Comparison of ENCODE assay signal across 8 cellular contexts in the genomic region with DNA sequence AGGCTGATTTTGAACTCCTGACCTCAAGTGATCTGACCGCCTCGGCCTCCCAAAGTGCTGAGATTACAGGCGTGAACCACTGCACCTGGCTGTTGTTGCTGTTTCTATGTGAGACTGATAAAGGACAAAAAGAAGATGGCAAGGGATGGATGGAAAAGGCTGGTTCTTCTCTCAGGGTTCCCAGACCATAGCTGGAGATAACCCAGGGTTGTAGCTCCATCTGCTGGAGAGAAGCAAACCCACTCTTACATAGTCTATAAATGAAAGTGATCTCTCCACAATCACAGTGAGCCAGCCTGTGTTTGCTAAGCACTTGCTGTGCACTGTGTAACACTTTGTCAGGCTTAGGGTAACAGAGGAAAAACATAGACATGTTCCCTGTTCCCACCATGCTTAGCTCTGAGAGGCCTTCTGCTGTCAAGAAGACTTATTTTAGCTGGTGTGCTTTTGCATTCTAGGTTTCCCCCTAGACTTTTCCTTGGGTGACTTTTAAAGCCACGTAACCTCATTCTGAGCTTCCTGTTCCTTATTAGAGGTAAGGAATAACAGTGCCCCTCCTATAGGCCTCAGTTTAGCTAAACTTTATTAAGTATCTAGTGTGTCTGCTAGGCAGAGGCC. TPM values are rescaled to one million over a fixed set of nuclear protein-coding genes. Genes with fewer than 3 reads are reported as not detected.
DNase-seq lines count a peak whose midpoint lies in the region; ATAC-seq, FAIRE-seq and TF ChIP-seq lines count a peak whose summit lies in the region.

No MANE protein-coding gene starts in this region.

- H3K4me3 ChIP-seq in Karpas-422 (ENCODE audit: low read length) = no peak overlapping the region
- no peak overlapping the region for H3K4me3 ChIP-seq in parathyroid adenoma (ENCODE audit: low read depth, low read length)

- FAIRE-seq in G401.6 (lab: Jason Lieb, UNC) = peak; percentile 70

- no peaks in the 10 kb centered on the region for H3K27me3 ChIP-seq in Karpas-422 (ENCODE audit: low read length)
- H3K27me3 ChIP-seq in parathyroid adenoma (ENCODE audit: control insufficient read depth, insufficient read depth, low read length) = no peaks in the 10 kb centered on the region

- peaks cover 51% of the 10 kb centered on the region; the same call in 1 of the 2 replicates for H4K20me1 ChIP-seq in Karpas-422 (ENCODE audit: insufficient read depth, low read depth, low read length)

- peak; percentile 85 for ATAC-seq in GM21786 (IDR thresholded peaks at IDR 0.05; ENCODE audit: unreplicated experiment)
- no peak for ATAC-seq in HG03097 (IDR thresholded peaks at IDR 0.05; ENCODE audit: low FRiP score, unreplicated experiment)

- H2AFZ ChIP-seq in Karpas-422 (ENCODE audit: low read length) = no peak overlapping the region
- H2AFZ ChIP-seq in parathyroid adenoma = no peak overlapping the region

- H3K36me3 ChIP-seq in Karpas-422 (ENCODE audit: insufficient read depth, low read length) (no peaks in the 10 kb centered on the region), parathyroid adenoma (ENCODE audit: control insufficient read depth, insufficient read depth, low read length) (no peaks in the 10 kb centered on the region)

- H3K27ac ChIP-seq in Karpas-422 (ENCODE audit: low read length) (no peak overlapping the region), parathyroid adenoma (no peak overlapping the region)

- H3K4me2 ChIP-seq in Karpas-422 (ENCODE audit: low read depth, low read length, poor library complexity, severe bottlenecking) (no peak overlapping the region), parathyroid adenoma (ENCODE audit: low read length) (no peak overlapping the region)

- H3K9me2 ChIP-seq in Karpas-422 (replicated peaks; ENCODE audit: insufficient read depth, low read length) = no peaks in the 10 kb centered on the region

- peak; percentile 73 for TF ChIP-seq CTCF in parathyroid adenoma (IDR thresholded peaks at IDR 0.05)

- H3K79me2 ChIP-seq in Karpas-422 (ENCODE audit: low read length) (no peaks in the 10 kb centered on the region), parathyroid adenoma (peaks cover 25% of the 10 kb centered on the region)

- DNase-seq in Karpas-422 (peak; percentile 88), RPMI7951 (ENCODE audit: low read depth) (peak; percentile 83), globus pallidus (ENCODE audit: low spot score) (peak; percentile 79)
- peak; percentile 22 for DNase-seq in activated gamma-delta T cell treated with anti-CD3 and anti-CD28 coated beads, Interleukin-2, amount 50 U/mL, for 16 hours (ENCODE audit: low read depth)

- H3K9ac ChIP-seq in Karpas-422 (ENCODE audit: low read length) = no peak overlapping the region
- H3K9ac ChIP-seq in parathyroid adenoma = no peak overlapping the region

- H3K4me1 ChIP-seq in Karpas-422 (ENCODE audit: low read length) (peaks cover 19% of the 10 kb centered on the region), parathyroid adenoma (peaks cover under 1% of the 10 kb centered on the region)

- H3K9me3 ChIP-seq in Karpas-422 (ENCODE audit: low read length) (no peaks in the 10 kb centered on the region), parathyroid adenoma (ENCODE audit: control insufficient read depth, low read length) (no peaks in the 10 kb centered on the region)

RNA-seq across cellular contexts. Expression of gene LIMS1, which starts 49.7 kb away (rescaled TPM):
- 9.7 and 14.1 TPM in 2 replicates for total RNA-seq in Karpas-422 (2014; rRNA removed; shearing (Covaris generic); ENCODE audit: low replicate concordance)
- 56.1 and 66.0 TPM in 2 replicates for total RNA-seq in RPMI7951 (2014; rRNA removed; shearing (Covaris generic))

Comparison
In these comparisons a context has a peak if more than half of its experiments do, and no peak if none do; other contexts are left out.
1. DNase-seq: peak in every context shown above with its lines; median percentile 88 in Karpas-422; 83 in RPMI7951; 79 in globus pallidus; 22 in activated gamma-delta T cell treated with anti-CD3 and anti-CD28 coated beads, Interleukin-2, amount 50 U/mL, for 16 hours.